Comparison of ENCODE assay signal across 12 cellular contexts in the genomic region with DNA sequence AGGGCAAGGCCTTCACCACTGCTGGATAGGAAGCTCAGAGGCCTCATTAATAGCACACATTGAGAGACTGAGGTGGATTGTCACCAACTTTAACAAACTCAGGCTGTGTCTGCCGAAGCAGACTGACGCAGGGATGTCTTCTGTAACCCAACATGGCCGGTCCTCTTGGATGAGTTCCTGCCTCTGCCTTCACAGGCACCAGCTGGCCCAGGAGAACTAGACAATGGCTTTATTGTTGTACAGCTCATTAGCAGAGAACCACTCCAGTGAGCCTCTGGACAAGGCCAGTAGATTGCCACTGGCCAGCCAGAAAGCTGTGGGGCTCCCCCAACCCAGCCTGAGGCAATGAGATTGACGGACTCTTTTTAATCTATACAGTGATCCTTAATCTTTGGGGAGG. TPM values are rescaled to one million over a fixed set of nuclear protein-coding genes. Genes with fewer than 3 reads are reported as not detected.
A peak's percentile ranks its signal among the peaks of the same experiment; 100 is the strongest.
DNase-seq lines count a peak whose midpoint lies in the region; ATAC-seq, FAIRE-seq and TF ChIP-seq lines count a peak whose summit lies in the region.
"Had no signal": no experiment of that assay in that cellular context is flagged by ENCODE, and none has a peak within 500 bp of the region (broad histone marks: within the 10 kb centered on the region; RNA-seq: fewer than 3 reads in every experiment).

No MANE protein-coding gene starts in this region.

- no peak overlapping the region for H3K9ac ChIP-seq in astrocyte (ENCODE audit: low read length)

- H3K4me1 Mint-ChIP-seq in astrocyte (ENCODE audit: low read depth, unreplicated experiment), result no peaks in the 10 kb centered on the region
- H3K4me1 Mint-ChIP-seq in activated CD8-positive, alpha-beta memory T cell treated with anti-CD3 and anti-CD28 coated beads, Interleukin-2, amount 10 ng/mL, durations not matched to agents 7 days and 5 days, result peaks cover 7% of the 10 kb centered on the region

- H3K27ac Mint-ChIP-seq in astrocyte (ENCODE audit: unreplicated experiment), result no peak overlapping the region
- H3K27ac Mint-ChIP-seq in activated CD8-positive, alpha-beta memory T cell treated with anti-CD3 and anti-CD28 coated beads, Interleukin-2, amount 10 ng/mL, durations not matched to agents 7 days and 5 days, result no peak overlapping the region

- no peak for TF ChIP-seq EP300 in stomach (IDR thresholded peaks at IDR 0.05)

- FAIRE-seq in astrocyte (lab: Jason Lieb, UNC), result no peak
- FAIRE-seq: GM18507, K562 had no signal

- CTCF ChIA-PET in activated CD8-positive, alpha-beta memory T cell treated with anti-CD3 and anti-CD28 coated beads, Interleukin-2, amount 10 ng/mL, durations not matched to agents 7 days and 5 days (lab: Charles Lee), result interaction anchor here (0.8 to 2.0 kb wide), 4 partner anchors 10 to 326 kb away, joined by 3 to 6 read pairs (median 4); no protein-coding TSS in a partner anchor

- TF ChIP-seq POLR2A in stomach (IDR thresholded peaks at IDR 0.05), result no peak

- H3K4me1 ChIP-seq in astrocyte (ENCODE audit: insufficient read depth, low read length) (peaks cover 5% of the 10 kb centered on the region), stomach (peaks cover 17 to 41% (median 29%) of the 10 kb centered on the region in 4 donors)

- no peaks in the 10 kb centered on the region for H3K79me2 ChIP-seq in astrocyte (ENCODE audit: insufficient read depth, low read length)

- no peak for TF ChIP-seq CTCF in astrocyte (IDR thresholded peaks at IDR 0.05; ENCODE audit: insufficient read depth, low read depth, low read length)
- TF ChIP-seq CTCF in stomach (IDR thresholded peaks at IDR 0.05), result no peak

- H3K27me3 Mint-ChIP-seq in astrocyte (ENCODE audit: low read depth, unreplicated experiment), result peaks cover 5% of the 10 kb centered on the region
- no peaks in the 10 kb centered on the region for H3K27me3 Mint-ChIP-seq in activated CD8-positive, alpha-beta memory T cell treated with anti-CD3 and anti-CD28 coated beads, Interleukin-2, amount 10 ng/mL, durations not matched to agents 7 days and 5 days

- intact Hi-C loops in stomach (cut with DNase I; ENCODE audit: low total_unique reads), result no loop called here

- no peaks in the 10 kb centered on the region for H3K9me3 Mint-ChIP-seq in astrocyte (ENCODE audit: unreplicated experiment)
- H3K9me3 Mint-ChIP-seq in activated CD8-positive, alpha-beta memory T cell treated with anti-CD3 and anti-CD28 coated beads, Interleukin-2, amount 10 ng/mL, durations not matched to agents 7 days and 5 days (ENCODE audit: low read depth), result no peaks in the 10 kb centered on the region

- H3K4me2 ChIP-seq in astrocyte (ENCODE audit: low read length), result no peak overlapping the region
- H3K4me2 ChIP-seq: smooth muscle cell had no signal

- H4K20me1 ChIP-seq in astrocyte (ENCODE audit: insufficient read depth, low read length), result peaks cover 28% of the 10 kb centered on the region

- DNase-seq in NCI-H2196 treated with DMSO at 0.1 percent for 48 hours (lab: John Stamatoyannopoulos, UW; ENCODE audit: unreplicated experiment) (peak; percentile 1), astrocyte (ENCODE audit: low read depth) (peak; percentile 25), hypothalamus (lab: John Stamatoyannopoulos, UW) (peak in 45 of 51 donors; percentile 7 to 89 (median 59)), stomach (no peak), NCI-H510A treated with DMSO at 0.1 percent for 48 hours (lab: John Stamatoyannopoulos, UW) (no peak)
- no peak for DNase-seq in activated CD8-positive, alpha-beta memory T cell treated with anti-CD3 and anti-CD28 coated beads, Interleukin-2, amount 10 ng/mL, durations not matched to agents 7 days and 5 days
- DNase-seq: brain microvascular endothelial cell had no signal

- H3K27me3 ChIP-seq in astrocyte (ENCODE audit: insufficient read depth, low read length) (no peaks in the 10 kb centered on the region), stomach (no peaks in the 10 kb centered on the region)
- H3K27me3 ChIP-seq: brain microvascular endothelial cell had no signal

- no peaks in the 10 kb centered on the region for H3K9me3 ChIP-seq in astrocyte (ENCODE audit: insufficient read depth, low read depth, low read length)
- H3K9me3 ChIP-seq in stomach, result no peaks in the 10 kb centered on the region

- H3K27ac ChIP-seq in astrocyte (ENCODE audit: low read depth, low read length) (no peak overlapping the region), stomach (peak overlapping the region in 4 of 5 donors; percentile 64 to 90 (median 78))
- H3K27ac ChIP-seq: brain microvascular endothelial cell had no signal

- WGBS in stomach, 5 donors, result 42 to 57% (median 47%) methylated on average over 3 to 4 of the region's 4 CpGs

- H3K4me3 Mint-ChIP-seq in astrocyte (ENCODE audit: unreplicated experiment), result no peak overlapping the region
- no peak overlapping the region for H3K4me3 Mint-ChIP-seq in activated CD8-positive, alpha-beta memory T cell treated with anti-CD3 and anti-CD28 coated beads, Interleukin-2, amount 10 ng/mL, durations not matched to agents 7 days and 5 days

- no peak for ATAC-seq in activated CD8-positive, alpha-beta memory T cell treated with anti-CD3 and anti-CD28 coated beads, Interleukin-2, amount 10 ng/mL, durations not matched to agents 7 days and 5 days
- no peak for ATAC-seq in HG02885 (IDR thresholded peaks at IDR 0.05; ENCODE audit: poor library complexity, unreplicated experiment)
- ATAC-seq: K562 had no signal

- H3K36me3 ChIP-seq in astrocyte (ENCODE audit: insufficient read depth, low read length) (peaks cover 18% of the 10 kb centered on the region), stomach (peaks cover 5 to 31% (median 25%) of the 10 kb centered on the region in 4 donors)

- H3K4me3 ChIP-seq in astrocyte (ENCODE audit: insufficient read depth, low read depth, low read length) (no peak overlapping the region), stomach (no peak overlapping the region)
- H3K4me3 ChIP-seq: K562, smooth muscle cell had no signal

- H2AFZ ChIP-seq in astrocyte (ENCODE audit: low read depth, low read length), result no peak overlapping the region

- peaks cover 14% of the 10 kb centered on the region for H3K36me3 Mint-ChIP-seq in astrocyte (ENCODE audit: low read depth, unreplicated experiment)
- H3K36me3 Mint-ChIP-seq in activated CD8-positive, alpha-beta memory T cell treated with anti-CD3 and anti-CD28 coated beads, Interleukin-2, amount 10 ng/mL, durations not matched to agents 7 days and 5 days, result peaks cover 7% of the 10 kb centered on the region

RNA-seq across cellular contexts. Expression of a gene that starts 9.4 kb away (rescaled TPM):
- total RNA-seq in astrocyte, result 0.43 TPM in 1 of 2 replicates, not detected in the other
- total RNA-seq in stomach, result not detected
- not detected for polyA plus RNA-seq in stomach
- total RNA-seq in activated CD8-positive, alpha-beta memory T cell treated with anti-CD3 and anti-CD28 coated beads, Interleukin-2, amount 10 ng/mL, durations not matched to agents 7 days and 5 days, result not detected
- total RNA-seq: K562, liver, smooth muscle cell had no signal
- polyA plus RNA-seq: K562, liver had no signal

RNA-seq across cellular contexts. Expression of a gene that starts 28.2 kb away (rescaled TPM):
- total RNA-seq in astrocyte (73.2 and 74.0 TPM in 2 replicates), stomach (10 to 100 TPM; 24.0 to 74.7 (median 64.3) TPM)
- polyA plus RNA-seq in stomach, result 10 to 100 TPM; 18.9 to 43.2 (median 32.4) TPM
- total RNA-seq in activated CD8-positive, alpha-beta memory T cell treated with anti-CD3 and anti-CD28 coated beads, Interleukin-2, amount 10 ng/mL, durations not matched to agents 7 days and 5 days, result 10 to 100 TPM; 37.8 to 51.7 TPM

RNA-seq across cellular contexts. Expression of a gene that starts 46.5 kb away (rescaled TPM):
- 1.8 and 2.0 TPM in 2 replicates for total RNA-seq in astrocyte
- 10 to 100 TPM in 2 of 5 donors, 1 to 10 TPM in 3; 3.6 to 25.1 (median 8.1) TPM for total RNA-seq in stomach
- 1 to 10 TPM; 2.4 to 3.0 (median 2.7) TPM for polyA plus RNA-seq in stomach
- under 1 TPM; 0.26 to 0.41 TPM for total RNA-seq in activated CD8-positive, alpha-beta memory T cell treated with anti-CD3 and anti-CD28 coated beads, Interleukin-2, amount 10 ng/mL, durations not matched to agents 7 days and 5 days

RNA-seq across cellular contexts. Expression of a gene that starts 49.7 kb away (rescaled TPM):
- total RNA-seq in astrocyte (7.4 and 7.8 TPM in 2 replicates), stomach (10 to 100 TPM in 1 of 5 donors, 1 to 10 TPM in 3, under 1 TPM in 1; 0.29 to 47.8 (median 2.3) TPM)
- polyA plus RNA-seq in stomach, result 1 to 10 TPM; 3.3 to 6.1 (median 4.0) TPM
- total RNA-seq in activated CD8-positive, alpha-beta memory T cell treated with anti-CD3 and anti-CD28 coated beads, Interleukin-2, amount 10 ng/mL, durations not matched to agents 7 days and 5 days, result 10 to 100 TPM; 14.9 to 18.2 TPM

Comparison
In these comparisons a context has a peak if more than half of its experiments do, and no peak if none do; other contexts are left out.
1. DNase-seq: peak in NCI-H2196 treated with DMSO at 0.1 percent for 48 hours (single experiment), astrocyte (single experiment) and hypothalamus (45 of 51); none in stomach (single experiment), NCI-H510A treated with DMSO at 0.1 percent for 48 hours (single experiment) and activated CD8-positive, alpha-beta memory T cell treated with anti-CD3 and anti-CD28 coated beads, Interleukin-2, amount 10 ng/mL, durations not matched to agents 7 days and 5 days (single experiment).